Comparison of ENCODE assay signal across 18 cellular contexts in the genomic region with DNA sequence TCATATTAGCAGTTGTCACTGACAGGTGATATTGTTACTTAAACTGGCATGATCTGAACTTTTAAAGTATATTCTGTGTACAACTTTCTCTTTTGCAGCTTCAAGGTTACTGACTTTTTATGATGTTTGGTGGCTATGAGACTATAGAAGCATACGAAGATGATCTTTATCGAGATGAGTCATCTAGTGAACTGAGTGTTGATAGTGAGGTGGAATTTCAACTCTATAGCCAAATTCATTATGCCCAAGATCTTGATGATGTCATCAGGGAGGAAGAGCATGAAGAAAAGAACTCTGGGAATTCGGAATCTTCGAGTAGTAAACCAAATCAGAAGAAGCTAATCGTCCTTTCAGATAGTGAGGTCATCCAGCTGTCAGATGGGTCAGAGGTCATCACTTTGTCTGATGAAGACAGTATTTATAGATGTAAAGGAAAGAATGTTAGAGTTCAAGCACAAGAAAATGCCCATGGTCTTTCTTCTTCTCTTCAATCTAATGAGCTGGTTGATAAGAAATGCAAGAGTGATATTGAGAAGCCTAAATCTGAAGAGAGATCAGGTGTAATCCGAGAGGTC.
"Had no signal": no experiment of that assay in that cellular context is flagged by ENCODE, and none has a peak within 500 bp of the region (broad histone marks: within the 10 kb centered on the region; RNA-seq: fewer than 3 reads in every experiment).

No MANE protein-coding gene starts in this region.

- DNase-seq: activated naive CD4-positive, alpha-beta T cell; activated naive CD8-positive, alpha-beta T cell treated with anti-CD3 and anti-CD28 coated beads, Interleukin-2, amount 10 ng/mL, durations not matched to agents 7 days and 5 days; aorta; dermis blood vessel endothelial cell; effector memory CD8-positive, alpha-beta T cell; left cardiac atrium; lower lobe of right lung; midbrain; right cardiac atrium; stimulated activated CD4-positive, alpha-beta T cell treated with anti-CD3 and anti-CD28 coated beads, Interleukin-4, amount 100 ng/mL, for 4 hours; stimulated activated CD8-positive, alpha-beta memory T cell treated with anti-CD3 and anti-CD28 coated beads, Interleukin-4, amount 100 ng/mL, for 48 hours; stimulated activated naive CD8-positive, alpha-beta T cell treated with anti-CD3 and anti-CD28 coated beads, Interleukin-15, Interleukin-2, amounts not matched to agents 100 U/mL and 50 U/mL, for 24 hours; T-helper 9 cell had no signal

- H3K27ac ChIP-seq: epithelial cell of prostate, gastroesophageal sphincter, lower lobe of right lung, prostate gland had no signal

- FAIRE-seq: bronchial epithelial cell had no signal

- H3K4me1 ChIP-seq: prostate gland had no signal

- H3K4me2 ChIP-seq: smooth muscle cell had no signal

- H3K9me3 ChIP-seq: gastroesophageal sphincter, lower lobe of right lung, prostate gland had no signal

- H3K4me3 ChIP-seq: gastroesophageal sphincter, lower lobe of right lung, prostate gland, smooth muscle cell had no signal

- ATAC-seq: effector memory CD8-positive, alpha-beta T cell; gastroesophageal sphincter; left cardiac atrium; lower lobe of right lung; right cardiac atrium; stimulated activated naive CD8-positive, alpha-beta T cell treated with anti-CD3 and anti-CD28 coated beads, Interleukin-15, Interleukin-2, amounts not matched to agents 100 U/mL and 50 U/mL, for 24 hours had no signal

- H3K27me3 ChIP-seq: gastroesophageal sphincter had no signal

- H3K36me3 ChIP-seq: prostate gland had no signal
